In genomic region chr17:74633261-74633783, GRCh38 we compare ENCODE assay signal across 22 cellular contexts.
DNase-seq lines count a peak whose midpoint lies in the region; ATAC-seq lines count a peak whose summit lies in the region.
"Had no signal": no experiment of that assay in that cellular context is flagged by ENCODE, and none has a peak within 500 bp of the region (broad histone marks: within the 10 kb centered on the region; RNA-seq: fewer than 3 reads in every experiment).

No MANE protein-coding gene starts in this region.

- peaks cover 4% of the 10 kb centered on the region for H3K9me3 Mint-ChIP-seq in stimulated activated memory B cell treated with anti-CD40 and anti-IgM and Interleukin-4, amounts not matched to agents 10 μg/mL and 1 μg/mL and 100 μg/mL, for 72 hours
- H3K9me3 Mint-ChIP-seq: activated CD8-positive, alpha-beta T cell treated with anti-CD3 and anti-CD28 coated beads for 36 hours; activated naive CD8-positive, alpha-beta T cell treated with anti-CD3 and anti-CD28 coated beads, Interleukin-2, amount 10 ng/mL, durations not matched to agents 7 days and 5 days; CD4-positive, alpha-beta memory T cell; central memory CD8-positive, alpha-beta T cell; stimulated activated effector memory CD8-positive, alpha-beta T cell treated with anti-CD3 and anti-CD28 coated beads, Interleukin-12 subunit alpha, Interleukin-12 subunit beta, amount 100 ng/mL, for 72 hours had no signal

- H3K4me3 Mint-ChIP-seq in stimulated activated memory B cell treated with anti-CD40 and anti-IgM and Interleukin-4, amounts not matched to agents 10 μg/mL and 1 μg/mL and 100 μg/mL, for 72 hours: no peak overlapping the region
- H3K4me3 Mint-ChIP-seq: activated CD8-positive, alpha-beta T cell treated with anti-CD3 and anti-CD28 coated beads for 36 hours; activated naive CD8-positive, alpha-beta T cell treated with anti-CD3 and anti-CD28 coated beads, Interleukin-2, amount 10 ng/mL, durations not matched to agents 7 days and 5 days; CD4-positive, alpha-beta memory T cell; central memory CD8-positive, alpha-beta T cell; stimulated activated effector memory CD8-positive, alpha-beta T cell treated with anti-CD3 and anti-CD28 coated beads, Interleukin-12 subunit alpha, Interleukin-12 subunit beta, amount 100 ng/mL, for 72 hours had no signal

- H3K27ac Mint-ChIP-seq in stimulated activated memory B cell treated with anti-CD40 and anti-IgM and Interleukin-4, amounts not matched to agents 10 μg/mL and 1 μg/mL and 100 μg/mL, for 72 hours: peak overlapping the region; percentile 4
- H3K27ac Mint-ChIP-seq: activated CD8-positive, alpha-beta T cell treated with anti-CD3 and anti-CD28 coated beads for 36 hours; activated naive CD8-positive, alpha-beta T cell treated with anti-CD3 and anti-CD28 coated beads, Interleukin-2, amount 10 ng/mL, durations not matched to agents 7 days and 5 days; stimulated activated effector memory CD8-positive, alpha-beta T cell treated with anti-CD3 and anti-CD28 coated beads, Interleukin-12 subunit alpha, Interleukin-12 subunit beta, amount 100 ng/mL, for 72 hours had no signal

- peaks cover 41% of the 10 kb centered on the region for H3K4me1 Mint-ChIP-seq in stimulated activated memory B cell treated with anti-CD40 and anti-IgM and Interleukin-4, amounts not matched to agents 10 μg/mL and 1 μg/mL and 100 μg/mL, for 72 hours

- DNase-seq in DMS53 (lab: John Stamatoyannopoulos, UW): peak; percentile 95
- peak; percentile 83 for DNase-seq in NCI-H2107 (lab: John Stamatoyannopoulos, UW)
- DNase-seq in kidney glomerular epithelial cell (lab: John Stamatoyannopoulos, UW): peak; percentile 18
- DNase-seq in epidermal melanocyte (ENCODE audit: insufficient read length, low spot score): no peak
- DNase-seq: activated CD4-positive, CD25-positive, alpha-beta regulatory T cell treated with anti-CD3 and anti-CD28 coated beads, Interleukin-2, amount 50 U/mL, for 72 hours; activated CD8-positive, alpha-beta T cell treated with anti-CD3 and anti-CD28 coated beads for 36 hours; activated effector memory CD4-positive, alpha-beta T cell treated with Interleukin-2 at 50 U/mL for 16 hours; activated naive CD8-positive, alpha-beta T cell treated with anti-CD3 and anti-CD28 coated beads, Interleukin-2, amount 10 ng/mL, durations not matched to agents 7 days and 5 days; activated T-cell treated with anti-CD3 and anti-CD28 coated beads for 4 hours; CD4-positive, alpha-beta memory T cell; dermis blood vessel endothelial cell; DND-41; NCI-H1105; NCI-H2171; NCI-H69; occipital lobe; retina had no signal

- no peak for ATAC-seq in stimulated activated memory B cell treated with anti-CD40 and anti-IgM and Interleukin-4, amounts not matched to agents 10 μg/mL and 1 μg/mL and 100 μg/mL, for 72 hours
- no peak for ATAC-seq in HG03457 (IDR thresholded peaks at IDR 0.05; ENCODE audit: unreplicated experiment)
- no peak for ATAC-seq in HG03342 (IDR thresholded peaks at IDR 0.05; ENCODE audit: unreplicated experiment)
- ATAC-seq: activated CD8-positive, alpha-beta T cell treated with anti-CD3 and anti-CD28 coated beads for 36 hours; stimulated activated effector memory CD8-positive, alpha-beta T cell treated with anti-CD3 and anti-CD28 coated beads, Interleukin-12 subunit alpha, Interleukin-12 subunit beta, amount 100 ng/mL, for 72 hours had no signal

- H3K36me3 Mint-ChIP-seq in stimulated activated memory B cell treated with anti-CD40 and anti-IgM and Interleukin-4, amounts not matched to agents 10 μg/mL and 1 μg/mL and 100 μg/mL, for 72 hours: no peaks in the 10 kb centered on the region
- H3K36me3 Mint-ChIP-seq: activated naive CD8-positive, alpha-beta T cell treated with anti-CD3 and anti-CD28 coated beads, Interleukin-2, amount 10 ng/mL, durations not matched to agents 7 days and 5 days; CD4-positive, alpha-beta memory T cell; stimulated activated effector memory CD8-positive, alpha-beta T cell treated with anti-CD3 and anti-CD28 coated beads, Interleukin-12 subunit alpha, Interleukin-12 subunit beta, amount 100 ng/mL, for 72 hours had no signal

- H3K27me3 Mint-ChIP-seq in stimulated activated memory B cell treated with anti-CD40 and anti-IgM and Interleukin-4, amounts not matched to agents 10 μg/mL and 1 μg/mL and 100 μg/mL, for 72 hours: peaks cover 17% of the 10 kb centered on the region
